Comparison of ENCODE assay signal across 2 cellular contexts in the genomic region with DNA sequence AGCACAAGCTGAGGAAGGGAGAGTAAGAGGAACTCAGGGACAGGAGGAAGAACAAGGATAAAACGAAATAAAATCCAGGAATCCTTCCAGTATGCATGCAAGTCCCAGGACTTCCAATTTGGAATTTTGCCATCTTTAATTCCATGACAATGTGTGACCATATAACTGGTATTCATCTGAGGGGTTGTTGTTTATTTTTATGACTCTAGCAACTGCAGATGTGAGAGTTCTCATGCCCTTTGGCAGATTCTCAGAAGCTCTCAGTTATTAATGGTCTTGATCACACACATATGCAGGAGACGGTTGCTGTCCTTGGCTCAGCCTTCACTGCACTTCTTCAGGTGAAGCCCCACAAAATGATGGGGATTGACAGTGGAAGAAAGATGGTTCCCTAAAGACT.
TF ChIP-seq lines count a peak whose summit lies in the region.

No MANE protein-coding gene starts in this region.

TF ChIP-seq in IMR-90, 13 proteins besides CTCF, POLR2A, EP300 and RAD21:
- TF ChIP-seq RCOR1 (IDR thresholded peaks at IDR 0.05; ENCODE audit: insufficient replicate concordance, low read length) (no peak), USF2 (IDR thresholded peaks at IDR 0.05; ENCODE audit: low read depth, low read length) (no peak), MXI1 (IDR thresholded peaks at IDR 0.05; ENCODE audit: borderline replicate concordance, low read depth, low read length) (no peak), BHLHE40 (IDR thresholded peaks at IDR 0.05; ENCODE audit: low read depth, low read length) (no peak), MAFK (IDR thresholded peaks at IDR 0.05; ENCODE audit: low read depth, low read length) (no peak), FOS (IDR thresholded peaks at IDR 0.05; ENCODE audit: low read depth, low read length) (no peak), RFX5 (IDR thresholded peaks at IDR 0.05; ENCODE audit: low read depth, low read length) (no peak), SMC3 (IDR thresholded peaks at IDR 0.05; ENCODE audit: low read depth, low read length) (no peak), CEBPB (IDR thresholded peaks at IDR 0.05; ENCODE audit: low read depth, low read length) (no peak), CHD1 (IDR thresholded peaks at IDR 0.05; ENCODE audit: low read depth, low read length) (no peak), MAZ (IDR thresholded peaks at IDR 0.05; ENCODE audit: borderline replicate concordance, low read depth, low read length) (no peak), NFE2L2 (IDR thresholded peaks at IDR 0.05; ENCODE audit: low read depth, low read length) (no peak)
- TF ChIP-seq, protein P1, sequence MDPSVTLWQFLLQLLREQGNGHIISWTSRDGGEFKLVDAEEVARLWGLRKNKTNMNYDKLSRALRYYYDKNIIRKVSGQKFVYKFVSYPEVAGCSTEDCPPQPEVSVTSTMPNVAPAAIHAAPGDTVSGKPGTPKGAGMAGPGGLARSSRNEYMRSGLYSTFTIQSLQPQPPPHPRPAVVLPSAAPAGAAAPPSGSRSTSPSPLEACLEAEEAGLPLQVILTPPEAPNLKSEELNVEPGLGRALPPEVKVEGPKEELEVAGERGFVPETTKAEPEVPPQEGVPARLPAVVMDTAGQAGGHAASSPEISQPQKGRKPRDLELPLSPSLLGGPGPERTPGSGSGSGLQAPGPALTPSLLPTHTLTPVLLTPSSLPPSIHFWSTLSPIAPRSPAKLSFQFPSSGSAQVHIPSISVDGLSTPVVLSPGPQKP (IDR thresholded peaks at IDR 0.05; ENCODE audit: borderline replicate concordance, low read depth, low read length): no peak

TF ChIP-seq in H1, 55 proteins besides CTCF, POLR2A, EP300 and RAD21:
- TF ChIP-seq GTF2F1 (IDR thresholded peaks at IDR 0.05; ENCODE audit: borderline replicate concordance, low read depth, low read length) (no peak), POU5F1 (IDR thresholded peaks at IDR 0.05; ENCODE audit: low read depth, low read length) (no peak), TEAD4 (IDR thresholded peaks at IDR 0.05; ENCODE audit: low read depth, low read length) (no peak), SRF (IDR thresholded peaks at IDR 0.05; ENCODE audit: low read depth, low read length) (no peak), CEBPB (IDR thresholded peaks at IDR 0.05; ENCODE audit: low read depth, low read length) (no peak), PHF8 (conservative IDR thresholded peaks at IDR 0.05; ENCODE audit: low read depth, low read length) (no peak), HDAC2 (IDR thresholded peaks at IDR 0.05; ENCODE audit: borderline replicate concordance in 1 of 2, low read depth in 2 of 2, low read length in 2 of 2) (no peak), CHD2 (IDR thresholded peaks at IDR 0.05; ENCODE audit: low read length) (no peak), YY1 (IDR thresholded peaks at IDR 0.05; ENCODE audit: low read depth, low read length) (no peak)
- TF ChIP-seq, protein P2, sequence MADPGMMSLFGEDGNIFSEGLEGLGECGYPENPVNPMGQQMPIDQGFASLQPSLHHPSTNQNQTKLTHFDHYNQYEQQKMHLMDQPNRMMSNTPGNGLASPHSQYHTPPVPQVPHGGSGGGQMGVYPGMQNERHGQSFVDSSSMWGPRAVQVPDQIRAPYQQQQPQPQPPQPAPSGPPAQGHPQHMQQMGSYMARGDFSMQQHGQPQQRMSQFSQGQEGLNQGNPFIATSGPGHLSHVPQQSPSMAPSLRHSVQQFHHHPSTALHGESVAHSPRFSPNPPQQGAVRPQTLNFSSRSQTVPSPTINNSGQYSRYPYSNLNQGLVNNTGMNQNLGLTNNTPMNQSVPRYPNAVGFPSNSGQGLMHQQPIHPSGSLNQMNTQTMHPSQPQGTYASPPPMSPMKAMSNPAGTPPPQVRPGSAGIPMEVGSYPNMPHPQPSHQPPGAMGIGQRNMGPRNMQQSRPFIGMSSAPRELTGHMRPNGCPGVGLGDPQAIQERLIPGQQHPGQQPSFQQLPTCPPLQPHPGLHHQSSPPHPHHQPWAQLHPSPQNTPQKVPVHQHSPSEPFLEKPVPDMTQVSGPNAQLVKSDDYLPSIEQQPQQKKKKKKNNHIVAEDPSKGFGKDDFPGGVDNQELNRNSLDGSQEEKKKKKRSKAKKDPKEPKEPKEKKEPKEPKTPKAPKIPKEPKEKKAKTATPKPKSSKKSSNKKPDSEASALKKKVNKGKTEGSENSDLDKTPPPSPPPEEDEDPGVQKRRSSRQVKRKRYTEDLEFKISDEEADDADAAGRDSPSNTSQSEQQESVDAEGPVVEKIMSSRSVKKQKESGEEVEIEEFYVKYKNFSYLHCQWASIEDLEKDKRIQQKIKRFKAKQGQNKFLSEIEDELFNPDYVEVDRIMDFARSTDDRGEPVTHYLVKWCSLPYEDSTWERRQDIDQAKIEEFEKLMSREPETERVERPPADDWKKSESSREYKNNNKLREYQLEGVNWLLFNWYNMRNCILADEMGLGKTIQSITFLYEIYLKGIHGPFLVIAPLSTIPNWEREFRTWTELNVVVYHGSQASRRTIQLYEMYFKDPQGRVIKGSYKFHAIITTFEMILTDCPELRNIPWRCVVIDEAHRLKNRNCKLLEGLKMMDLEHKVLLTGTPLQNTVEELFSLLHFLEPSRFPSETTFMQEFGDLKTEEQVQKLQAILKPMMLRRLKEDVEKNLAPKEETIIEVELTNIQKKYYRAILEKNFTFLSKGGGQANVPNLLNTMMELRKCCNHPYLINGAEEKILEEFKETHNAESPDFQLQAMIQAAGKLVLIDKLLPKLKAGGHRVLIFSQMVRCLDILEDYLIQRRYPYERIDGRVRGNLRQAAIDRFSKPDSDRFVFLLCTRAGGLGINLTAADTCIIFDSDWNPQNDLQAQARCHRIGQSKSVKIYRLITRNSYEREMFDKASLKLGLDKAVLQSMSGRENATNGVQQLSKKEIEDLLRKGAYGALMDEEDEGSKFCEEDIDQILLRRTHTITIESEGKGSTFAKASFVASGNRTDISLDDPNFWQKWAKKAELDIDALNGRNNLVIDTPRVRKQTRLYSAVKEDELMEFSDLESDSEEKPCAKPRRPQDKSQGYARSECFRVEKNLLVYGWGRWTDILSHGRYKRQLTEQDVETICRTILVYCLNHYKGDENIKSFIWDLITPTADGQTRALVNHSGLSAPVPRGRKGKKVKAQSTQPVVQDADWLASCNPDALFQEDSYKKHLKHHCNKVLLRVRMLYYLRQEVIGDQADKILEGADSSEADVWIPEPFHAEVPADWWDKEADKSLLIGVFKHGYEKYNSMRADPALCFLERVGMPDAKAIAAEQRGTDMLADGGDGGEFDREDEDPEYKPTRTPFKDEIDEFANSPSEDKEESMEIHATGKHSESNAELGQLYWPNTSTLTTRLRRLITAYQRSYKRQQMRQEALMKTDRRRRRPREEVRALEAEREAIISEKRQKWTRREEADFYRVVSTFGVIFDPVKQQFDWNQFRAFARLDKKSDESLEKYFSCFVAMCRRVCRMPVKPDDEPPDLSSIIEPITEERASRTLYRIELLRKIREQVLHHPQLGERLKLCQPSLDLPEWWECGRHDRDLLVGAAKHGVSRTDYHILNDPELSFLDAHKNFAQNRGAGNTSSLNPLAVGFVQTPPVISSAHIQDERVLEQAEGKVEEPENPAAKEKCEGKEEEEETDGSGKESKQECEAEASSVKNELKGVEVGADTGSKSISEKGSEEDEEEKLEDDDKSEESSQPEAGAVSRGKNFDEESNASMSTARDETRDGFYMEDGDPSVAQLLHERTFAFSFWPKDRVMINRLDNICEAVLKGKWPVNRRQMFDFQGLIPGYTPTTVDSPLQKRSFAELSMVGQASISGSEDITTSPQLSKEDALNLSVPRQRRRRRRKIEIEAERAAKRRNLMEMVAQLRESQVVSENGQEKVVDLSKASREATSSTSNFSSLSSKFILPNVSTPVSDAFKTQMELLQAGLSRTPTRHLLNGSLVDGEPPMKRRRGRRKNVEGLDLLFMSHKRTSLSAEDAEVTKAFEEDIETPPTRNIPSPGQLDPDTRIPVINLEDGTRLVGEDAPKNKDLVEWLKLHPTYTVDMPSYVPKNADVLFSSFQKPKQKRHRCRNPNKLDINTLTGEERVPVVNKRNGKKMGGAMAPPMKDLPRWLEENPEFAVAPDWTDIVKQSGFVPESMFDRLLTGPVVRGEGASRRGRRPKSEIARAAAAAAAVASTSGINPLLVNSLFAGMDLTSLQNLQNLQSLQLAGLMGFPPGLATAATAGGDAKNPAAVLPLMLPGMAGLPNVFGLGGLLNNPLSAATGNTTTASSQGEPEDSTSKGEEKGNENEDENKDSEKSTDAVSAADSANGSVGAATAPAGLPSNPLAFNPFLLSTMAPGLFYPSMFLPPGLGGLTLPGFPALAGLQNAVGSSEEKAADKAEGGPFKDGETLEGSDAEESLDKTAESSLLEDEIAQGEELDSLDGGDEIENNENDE (IDR thresholded peaks at IDR 0.05; ENCODE audit: insufficient replicate concordance, low read length): no peak
